16 cellular contexts compared by ENCODE assay signal in genomic region chr1:51576085-51576444, GRCh38. TPM values are rescaled to one million over a fixed set of nuclear protein-coding genes. Genes with fewer than 3 reads are reported as not detected.
A peak's percentile ranks its signal among the peaks of the same experiment; 100 is the strongest.
DNase-seq lines count a peak whose midpoint lies in the region; ATAC-seq lines count a peak whose summit lies in the region.
"Had no signal": no experiment of that assay in that cellular context is flagged by ENCODE, and none has a peak within 500 bp of the region (broad histone marks: within the 10 kb centered on the region; RNA-seq: fewer than 3 reads in every experiment).

No MANE protein-coding gene starts in this region.

- H3K4me3 Mint-ChIP-seq in activated naive CD4-positive, alpha-beta T cell treated with anti-CD3 and anti-CD28 coated beads, Interleukin-2, amount 10 ng/mL, durations not matched to agents 7 days and 5 days, result no peak overlapping the region
- no peak overlapping the region for H3K4me3 Mint-ChIP-seq in activated naive CD8-positive, alpha-beta T cell treated with anti-CD3 and anti-CD28 coated beads for 36 hours
- H3K4me3 Mint-ChIP-seq: immature natural killer cell had no signal

- H3K27ac ChIP-seq in Karpas-422 (ENCODE audit: low read length), result no peak overlapping the region
- peak overlapping the region; percentile 66 for H3K27ac ChIP-seq in substantia nigra (ENCODE audit: low read depth, low read length, poor library complexity, severe bottlenecking)

- CTCF ChIA-PET in activated naive CD4-positive, alpha-beta T cell treated with anti-CD3 and anti-CD28 coated beads, Interleukin-2, amount 10 ng/mL, durations not matched to agents 7 days and 5 days (lab: Charles Lee), result interaction anchor here (0.5 kb wide), 1 partner anchor 33 kb away, joined by 3 read pairs; no protein-coding TSS in a partner anchor

- H3K27me3 ChIP-seq in Karpas-422 (ENCODE audit: low read length), result no peaks in the 10 kb centered on the region
- H3K27me3 ChIP-seq: MG63 had no signal

- H3K4me1 Mint-ChIP-seq in activated naive CD4-positive, alpha-beta T cell treated with anti-CD3 and anti-CD28 coated beads, Interleukin-2, amount 10 ng/mL, durations not matched to agents 7 days and 5 days, result peaks cover 50% of the 10 kb centered on the region
- H3K4me1 Mint-ChIP-seq in activated naive CD8-positive, alpha-beta T cell treated with anti-CD3 and anti-CD28 coated beads for 36 hours, result peaks cover 18% of the 10 kb centered on the region

- no peaks in the 10 kb centered on the region for H3K9me2 ChIP-seq in Karpas-422 (replicated peaks; ENCODE audit: insufficient read depth, low read length)

- peak overlapping the region; percentile 50 for H3K27ac Mint-ChIP-seq in activated naive CD4-positive, alpha-beta T cell treated with anti-CD3 and anti-CD28 coated beads, Interleukin-2, amount 10 ng/mL, durations not matched to agents 7 days and 5 days
- peak overlapping the region; percentile 63 for H3K27ac Mint-ChIP-seq in activated naive CD8-positive, alpha-beta T cell treated with anti-CD3 and anti-CD28 coated beads for 36 hours

- ATAC-seq in GM19463 (IDR thresholded peaks at IDR 0.05; ENCODE audit: unreplicated experiment), result no peak
- ATAC-seq: sciatic nerve had no signal

- H3K79me2 ChIP-seq in Karpas-422 (ENCODE audit: low read length), result no peaks in the 10 kb centered on the region

- H3K36me3 ChIP-seq in Karpas-422 (ENCODE audit: insufficient read depth, low read length), result no peaks in the 10 kb centered on the region
- H3K36me3 ChIP-seq: MG63 had no signal

- H3K27me3 Mint-ChIP-seq in activated naive CD4-positive, alpha-beta T cell treated with anti-CD3 and anti-CD28 coated beads, Interleukin-2, amount 10 ng/mL, durations not matched to agents 7 days and 5 days, result no peaks in the 10 kb centered on the region
- no peaks in the 10 kb centered on the region for H3K27me3 Mint-ChIP-seq in activated naive CD8-positive, alpha-beta T cell treated with anti-CD3 and anti-CD28 coated beads for 36 hours

- no peak overlapping the region for H3K4me2 ChIP-seq in Karpas-422 (ENCODE audit: low read depth, low read length, poor library complexity, severe bottlenecking)

- peaks cover 23% of the 10 kb centered on the region for H3K4me1 ChIP-seq in Karpas-422 (ENCODE audit: low read length)

- peaks cover 7% of the 10 kb centered on the region for H3K36me3 Mint-ChIP-seq in activated naive CD4-positive, alpha-beta T cell treated with anti-CD3 and anti-CD28 coated beads, Interleukin-2, amount 10 ng/mL, durations not matched to agents 7 days and 5 days
- H3K36me3 Mint-ChIP-seq in activated naive CD8-positive, alpha-beta T cell treated with anti-CD3 and anti-CD28 coated beads for 36 hours, result peaks cover 1% of the 10 kb centered on the region
- H3K36me3 Mint-ChIP-seq: immature natural killer cell had no signal

- H3K9me3 Mint-ChIP-seq in activated naive CD4-positive, alpha-beta T cell treated with anti-CD3 and anti-CD28 coated beads, Interleukin-2, amount 10 ng/mL, durations not matched to agents 7 days and 5 days, result peaks cover 5% of the 10 kb centered on the region
- peaks cover 2% of the 10 kb centered on the region for H3K9me3 Mint-ChIP-seq in activated naive CD8-positive, alpha-beta T cell treated with anti-CD3 and anti-CD28 coated beads for 36 hours
- H3K9me3 Mint-ChIP-seq: immature natural killer cell had no signal

- no peaks in the 10 kb centered on the region for H4K20me1 ChIP-seq in Karpas-422 (ENCODE audit: insufficient read depth, low read depth, low read length)

- H2AFZ ChIP-seq in Karpas-422 (ENCODE audit: low read length), result peak overlapping the region; percentile 90; the same call in 1 of the 2 replicates

- no peaks in the 10 kb centered on the region for H3K9me3 ChIP-seq in Karpas-422 (ENCODE audit: low read length)
- H3K9me3 ChIP-seq: MG63 had no signal

- DNase-seq in activated naive CD4-positive, alpha-beta T cell treated with anti-CD3 and anti-CD28 coated beads, Interleukin-2, amount 10 ng/mL, durations not matched to agents 7 days and 5 days, result no peak
- DNase-seq in activated naive CD4-positive, alpha-beta T cell (lab: John Stamatoyannopoulos, UW), result no peak
- DNase-seq in Karpas-422 (no peak), substantia nigra (lab: John Stamatoyannopoulos, UW) (no peak), SKM-1 treated with dmso at 0.1 percent for 144 hours (lab: John Stamatoyannopoulos, UW; ENCODE audit: unreplicated experiment) (no peak), superior temporal gyrus (ENCODE audit: extremely low spot score) (no peak)
- no peak for DNase-seq in activated naive CD8-positive, alpha-beta T cell treated with anti-CD3 and anti-CD28 coated beads for 36 hours
- DNase-seq: activated CD4-positive, alpha-beta T cell treated with anti-CD3 and anti-CD28 coated beads, Interleukin-2, amount 50 U/mL, for 48 hours; immature natural killer cell; NCI-H748 treated with DMSO at 0.1 percent for 48 hours; RPMI8226; stimulated activated CD4-positive, alpha-beta T cell treated with anti-CD3 and anti-CD28 coated beads, Interleukin-2, amount 100 ng/mL, for 48 hours; T-helper 9 cell had no signal

- no peak overlapping the region for H3K9ac ChIP-seq in Karpas-422 (ENCODE audit: low read length)

- H3K4me3 ChIP-seq in Karpas-422 (ENCODE audit: low read length), result no peak overlapping the region
- H3K4me3 ChIP-seq: MG63 had no signal

RNA-seq across cellular contexts. Expression of gene OSBPL9, which starts 40.8 kb away (rescaled TPM):
- total RNA-seq in Karpas-422 (2014; rRNA removed; shearing (Covaris generic); ENCODE audit: low replicate concordance), result 62.7 and 128 TPM in 2 replicates
- 10 to 100 TPM; 52.5 to 55.9 TPM for total RNA-seq in activated naive CD8-positive, alpha-beta T cell treated with anti-CD3 and anti-CD28 coated beads for 36 hours

RNA-seq across cellular contexts. Expression of gene EPS15, which starts 57.0 kb away (rescaled TPM):
- total RNA-seq in Karpas-422 (2014; rRNA removed; shearing (Covaris generic); ENCODE audit: low replicate concordance), result 70.3 and 116 TPM in 2 replicates
- 10 to 100 TPM; 53.5 to 55.0 TPM for total RNA-seq in activated naive CD8-positive, alpha-beta T cell treated with anti-CD3 and anti-CD28 coated beads for 36 hours
